ENCODE assay signal across 8 cellular contexts in the genomic region with DNA sequence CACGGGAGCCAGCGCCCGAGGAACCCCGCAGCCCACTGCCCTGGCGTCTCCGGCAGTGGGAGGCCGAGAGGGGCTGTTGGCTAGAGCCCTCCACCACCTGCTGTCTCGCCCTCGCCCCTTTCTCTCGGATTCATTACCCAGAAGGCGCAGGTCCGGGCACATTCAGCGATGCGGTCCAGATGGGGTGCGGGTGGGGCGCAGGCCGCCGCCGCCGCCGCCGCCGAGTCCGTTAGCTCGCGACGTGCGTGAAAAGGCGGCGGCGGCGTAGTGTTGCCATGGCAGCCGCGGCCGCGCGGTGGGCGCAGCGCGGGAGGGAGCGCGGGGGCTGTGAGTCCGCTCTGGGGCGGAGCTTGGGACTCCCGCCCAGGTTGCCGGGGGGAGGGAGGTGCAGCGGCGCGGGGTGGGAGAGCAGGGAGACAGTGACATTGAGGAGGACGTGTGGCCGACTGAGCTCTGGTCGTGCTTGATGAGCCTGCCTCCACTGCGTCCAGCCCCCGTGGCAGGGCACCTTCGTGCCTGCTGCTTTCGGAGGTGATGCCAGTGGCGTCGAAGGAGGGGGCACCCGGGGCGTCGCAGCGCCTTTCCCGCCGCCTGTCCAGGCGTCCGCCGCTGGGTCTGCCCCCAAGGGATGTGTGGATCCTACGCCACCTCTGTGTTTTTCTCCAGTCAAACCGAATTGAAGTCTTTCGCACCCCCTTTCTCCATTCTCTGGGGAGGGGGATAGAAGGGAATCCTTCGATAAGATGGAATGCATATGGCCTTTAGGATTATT. TPM values are rescaled to one million over a fixed set of nuclear protein-coding genes. Genes with fewer than 3 reads are reported as not detected.
DNase-seq lines count a peak whose midpoint lies in the region; ATAC-seq and TF ChIP-seq lines count a peak whose summit lies in the region.

A gene (minus strand): TSS at position 358 of the 772 bp plus-strand sequence. CDS start 23,774 bp downstream, outside the sequence.

- H3K36me3 ChIP-seq in adipocyte (ENCODE audit: control insufficient read depth, insufficient read depth, low read length, severe bottlenecking) (no peaks in the 10 kb centered on the region), left ventricle myocardium inferior (no peaks in the 10 kb centered on the region), prostate gland (no peaks in the 10 kb centered on the region), urinary bladder (ENCODE audit: insufficient read depth) (no peaks in the 10 kb centered on the region)

- DNase-seq in GM12865 (ENCODE audit: low read depth): peak; percentile 82
- peak; percentile 44 for DNase-seq in NCI-H1048 (lab: John Stamatoyannopoulos, UW)
- peak; percentile 60 for DNase-seq in T follicular helper cell (ENCODE audit: low read depth)
- peak; percentile 88 for DNase-seq in adipocyte (ENCODE audit: low read depth)
- DNase-seq in left ventricle myocardium inferior: peak; percentile 85
- DNase-seq in prostate gland (ENCODE audit: low spot score): peak; percentile 61

- H3K4me3 ChIP-seq in GM12865 (ENCODE audit: low read depth, low read length) (peak within 1 kb of the TSS; percentile 80), adipocyte (ENCODE audit: low read length) (peak within 1 kb of the TSS; percentile 90), left ventricle myocardium inferior (peak within 1 kb of the TSS; percentile 89), prostate gland (peak within 1 kb of the TSS; percentile 95 to 98), urinary bladder (ENCODE audit: low read depth, low read length) (peak within 1 kb of the TSS; percentile 92)

- H3K27ac ChIP-seq in left ventricle myocardium inferior (replicated peaks): peak within 1 kb of the TSS; percentile 95
- peak within 1 kb of the TSS; percentile 89 for H3K27ac ChIP-seq in prostate gland
- H3K27ac ChIP-seq in urinary bladder (ENCODE audit: low read depth): peak within 1 kb of the TSS; percentile 84

- peaks cover 25% of the 10 kb centered on the region for H3K4me1 ChIP-seq in adipocyte (ENCODE audit: control insufficient read depth, insufficient read depth, low read length)
- H3K4me1 ChIP-seq in left ventricle myocardium inferior: peaks cover 82% of the 10 kb centered on the region
- H3K4me1 ChIP-seq in prostate gland (replicated peaks): no peaks in the 10 kb centered on the region
- no peaks in the 10 kb centered on the region for H3K4me1 ChIP-seq in urinary bladder (ENCODE audit: insufficient read depth)

- WGBS in prostate gland: under 1% methylated on average over 66 of the region's 71 CpGs
- WGBS in urinary bladder: under 1% methylated on average over 71 of the region's 71 CpGs

- ATAC-seq in HG02571 (IDR thresholded peaks at IDR 0.05; ENCODE audit: unreplicated experiment): peak; percentile 65

- peak within 1 kb of the TSS; percentile 93 for H3K9ac ChIP-seq in adipocyte (ENCODE audit: low read length)

- no peaks in the 10 kb centered on the region for H3K27me3 ChIP-seq in adipocyte (replicated peaks; ENCODE audit: control insufficient read depth, insufficient read depth, low read length)
- no peaks in the 10 kb centered on the region for H3K27me3 ChIP-seq in left ventricle myocardium inferior (ENCODE audit: low read depth)
- H3K27me3 ChIP-seq in prostate gland (replicated peaks; ENCODE audit: insufficient read depth): no peaks in the 10 kb centered on the region

- TF ChIP-seq CTCF in GM12865 (IDR thresholded peaks at IDR 0.05; ENCODE audit: insufficient read depth, low read depth, low read length, missing control alignments): no peak
- no peak for TF ChIP-seq CTCF in left ventricle myocardium inferior (IDR thresholded peaks at IDR 0.05; ENCODE audit: borderline replicate concordance)
- peak in 1 of 4 experiments; percentile 3 for TF ChIP-seq CTCF in prostate gland (IDR thresholded peaks at IDR 0.05)

- TF ChIP-seq POLR2A in prostate gland (IDR thresholded peaks at IDR 0.05): no peak

- H3K9me3 ChIP-seq in adipocyte (ENCODE audit: control insufficient read depth, low read length) (no peaks in the 10 kb centered on the region), left ventricle myocardium inferior (replicated peaks) (no peaks in the 10 kb centered on the region), prostate gland (no peaks in the 10 kb centered on the region)

- intact Hi-C loops in left ventricle myocardium inferior (cut with micrococcal nuclease): no loop called here
- intact Hi-C loops in prostate gland (cut with DNase I): loop anchor here (5.0 to 10.0 kb wide), 5 partner anchors 35 to 855 kb away; a partner anchor contains a TSS

RNA-seq across cellular contexts. Expression of the gene that starts here (rescaled TPM):
- total RNA-seq in left ventricle myocardium inferior (46.9 TPM), prostate gland (10 to 100 TPM; 12.8 to 16.4 TPM), urinary bladder (56.4 TPM)
- 12.3 TPM for polyA plus RNA-seq in urinary bladder

Comparison
In these comparisons a context has a peak if more than half of its experiments do, and no peak if none do; other contexts are left out.
1. Peak in every context shown above with its lines: DNase-seq, ATAC-seq, H3K4me3 ChIP-seq and H3K27ac ChIP-seq.